In the genomic region with DNA sequence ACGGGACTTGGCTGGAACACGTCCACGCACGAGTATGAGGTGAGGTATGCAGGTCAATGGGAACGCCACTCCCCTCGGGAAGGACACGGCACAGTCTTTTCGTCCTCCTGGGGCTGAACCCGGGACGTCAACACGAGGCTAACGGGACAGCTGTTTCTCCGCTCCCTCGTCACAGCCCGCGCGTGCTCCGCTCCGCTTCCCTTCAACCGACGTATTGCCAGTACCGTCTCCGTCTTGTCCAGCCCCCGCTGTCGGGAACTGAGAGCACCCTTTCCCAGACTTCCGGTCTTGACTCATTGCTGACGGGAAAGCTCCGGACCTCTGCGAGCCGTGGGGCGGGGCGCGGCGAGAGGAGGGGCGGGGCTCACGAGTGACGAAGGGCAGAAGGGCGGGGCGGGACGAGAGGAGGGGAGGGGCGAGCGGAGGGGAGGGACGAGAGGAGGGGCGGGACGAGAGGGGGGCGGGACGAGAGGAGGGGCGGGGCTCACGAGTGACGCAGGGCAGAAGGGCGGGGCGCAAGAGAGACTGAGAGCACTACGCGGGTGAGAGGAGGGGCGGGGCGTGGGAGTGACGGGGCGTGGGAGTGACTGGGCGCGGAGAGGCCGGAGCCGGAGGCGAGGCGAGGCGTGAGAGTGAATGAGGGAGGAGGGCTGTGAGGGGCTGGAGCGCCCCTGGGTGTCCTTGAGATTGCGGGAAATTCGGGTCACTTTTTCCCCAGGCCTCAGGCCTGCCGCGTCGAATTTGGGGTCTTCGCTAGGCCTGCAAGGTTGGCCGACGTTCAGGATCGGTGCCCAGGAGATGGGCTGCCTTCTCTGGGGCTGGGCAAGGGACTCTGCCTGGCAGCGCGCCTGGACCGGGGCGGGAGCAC, we compare ENCODE assay signal across 8 cellular contexts. TPM values are rescaled to one million over a fixed set of nuclear protein-coding genes. Genes with fewer than 3 reads are reported as not detected.
DNase-seq lines count a peak whose midpoint lies in the region; ATAC-seq and TF ChIP-seq lines count a peak whose summit lies in the region.

No MANE protein-coding gene starts in this region.

- H4K20me1 ChIP-seq in Loucy (ENCODE audit: insufficient read depth, low read length, poor library complexity, severe bottlenecking) = no peaks in the 10 kb centered on the region

- H3K4me3 ChIP-seq in H7 (ENCODE audit: insufficient read depth, low read depth, low read length) = peak overlapping the region; percentile 96
- H3K4me3 ChIP-seq in Loucy (ENCODE audit: low read length, poor library complexity, severe bottlenecking) = peak overlapping the region; percentile 79

- CTCF ChIA-PET in RWPE1 (lab: Yijun Ruan, JAX) = interaction anchor here (1.2 kb wide), 1 partner anchor 393 kb away, joined by 3 read pairs; no protein-coding TSS in a partner anchor

- no peaks in the 10 kb centered on the region for H3K36me3 ChIP-seq in H7 (replicated peaks; ENCODE audit: control insufficient read depth, insufficient read depth, low read length)
- no peaks in the 10 kb centered on the region for H3K36me3 ChIP-seq in Loucy (ENCODE audit: insufficient read depth, low read length)

- no peaks in the 10 kb centered on the region for H3K9me2 ChIP-seq in Loucy (replicated peaks; ENCODE audit: low read depth, low read length)

- peak overlapping the region; percentile 86 for H3K4me3 Mint-ChIP-seq in activated T-helper 2 cell treated with anti-CD3 and anti-CD28 coated beads, Interferon-gamma antibody, Interleukin-2, Interleukin-4, amounts not matched to agents 10 μg/mL and 5 μg/mL and 100 μg/mL, durations not matched to agents 14 hours and 24 hours and 36 hours (ENCODE audit: low read depth)
- H3K4me3 Mint-ChIP-seq in natural killer cell treated with Interleukin-12 subunit alpha and Interleukin-12 subunit beta and Interleukin-15 and Interleukin-18, amount 100 ng/mL, for 72 hours = peak overlapping the region; percentile 88

- ATAC-seq in natural killer cell treated with Interleukin-12 subunit alpha and Interleukin-12 subunit beta and Interleukin-15 and Interleukin-18, amount 100 ng/mL, for 72 hours = peak; percentile 97 to 98

- H3K9ac ChIP-seq in Loucy (ENCODE audit: low read depth, low read length, poor library complexity, severe bottlenecking) = peak overlapping the region; percentile 69

- POLR2A ChIA-PET in RWPE1 (lab: Yijun Ruan, JAX; ENCODE audit: low non-redundant PET) = interaction anchor here (0.6 kb wide), 1 partner anchor 10 kb away, joined by 3 read pairs; no protein-coding TSS in a partner anchor

- H2AFZ ChIP-seq in Loucy (ENCODE audit: low read length) = peak overlapping the region; percentile 88

- H3K4me2 ChIP-seq in Loucy (ENCODE audit: low read depth, low read length, poor library complexity, severe bottlenecking) = peak overlapping the region; percentile 100

- DNase-seq in ELR (ENCODE audit: low read depth) (peak; percentile 98), H7 (peak; percentile 96), RWPE1 (ENCODE audit: low spot score) (peak; percentile 92), fibroblast of peridontal ligament (ENCODE audit: extremely low read depth) (peak; percentile 97)
- peak; percentile 91 for DNase-seq in activated T-helper 2 cell treated with anti-CD3 and anti-CD28 coated beads, Interferon-gamma antibody, Interleukin-2, Interleukin-4, amounts not matched to agents 10 μg/mL and 5 μg/mL and 100 μg/mL, durations not matched to agents 14 hours and 24 hours and 36 hours (ENCODE audit: low spot score)
- peak; percentile 98 for DNase-seq in natural killer cell treated with Interleukin-12 subunit alpha and Interleukin-12 subunit beta and Interleukin-15 and Interleukin-18, amount 100 ng/mL, for 72 hours (ENCODE audit: low spot score)
- DNase-seq in stimulated activated naive CD4-positive, alpha-beta T cell (lab: John Stamatoyannopoulos, UW) = peak; percentile 90 to 96 (median 95)

- intact Hi-C loops in activated T-helper 2 cell treated with anti-CD3 and anti-CD28 coated beads, Interferon-gamma antibody, Interleukin-2, Interleukin-4, amounts not matched to agents 10 μg/mL and 5 μg/mL and 100 μg/mL, durations not matched to agents 14 hours and 24 hours and 36 hours (cut with micrococcal nuclease) = loop anchor here (1.0 kb wide), 1 partner anchor 9 kb away; no protein-coding TSS in a partner anchor

- H3K9me3 ChIP-seq in Loucy (ENCODE audit: insufficient read depth, low read depth, low read length) = no peaks in the 10 kb centered on the region

- TF ChIP-seq CTCF in Loucy (conservative IDR thresholded peaks at IDR 0.05; ENCODE audit: low read length) (no peak), RWPE1 (conservative IDR thresholded peaks at IDR 0.05; ENCODE audit: low read depth) (no peak)

- H3K9me3 Mint-ChIP-seq in activated T-helper 2 cell treated with anti-CD3 and anti-CD28 coated beads, Interferon-gamma antibody, Interleukin-2, Interleukin-4, amounts not matched to agents 10 μg/mL and 5 μg/mL and 100 μg/mL, durations not matched to agents 14 hours and 24 hours and 36 hours = no peaks in the 10 kb centered on the region
- no peaks in the 10 kb centered on the region for H3K9me3 Mint-ChIP-seq in natural killer cell treated with Interleukin-12 subunit alpha and Interleukin-12 subunit beta and Interleukin-15 and Interleukin-18, amount 100 ng/mL, for 72 hours

- H3K4me1 ChIP-seq in Loucy (ENCODE audit: insufficient read depth, low read length, poor library complexity, severe bottlenecking) = peaks cover 8% of the 10 kb centered on the region

- no peaks in the 10 kb centered on the region for H3K27me3 Mint-ChIP-seq in activated T-helper 2 cell treated with anti-CD3 and anti-CD28 coated beads, Interferon-gamma antibody, Interleukin-2, Interleukin-4, amounts not matched to agents 10 μg/mL and 5 μg/mL and 100 μg/mL, durations not matched to agents 14 hours and 24 hours and 36 hours (ENCODE audit: low read depth)
- no peaks in the 10 kb centered on the region for H3K27me3 Mint-ChIP-seq in natural killer cell treated with Interleukin-12 subunit alpha and Interleukin-12 subunit beta and Interleukin-15 and Interleukin-18, amount 100 ng/mL, for 72 hours

- no peaks in the 10 kb centered on the region for H3F3A ChIP-seq in Loucy (ENCODE audit: low read depth)

- peak overlapping the region; percentile 92 for H3K27ac ChIP-seq in RWPE1

- H3K4me1 Mint-ChIP-seq in activated T-helper 2 cell treated with anti-CD3 and anti-CD28 coated beads, Interferon-gamma antibody, Interleukin-2, Interleukin-4, amounts not matched to agents 10 μg/mL and 5 μg/mL and 100 μg/mL, durations not matched to agents 14 hours and 24 hours and 36 hours (ENCODE audit: low read depth) = peaks cover 40% of the 10 kb centered on the region
- peaks cover 26 to 36% of the 10 kb centered on the region in 2 donors for H3K4me1 Mint-ChIP-seq in natural killer cell treated with Interleukin-12 subunit alpha and Interleukin-12 subunit beta and Interleukin-15 and Interleukin-18, amount 100 ng/mL, for 72 hours (ENCODE audit: low read depth in 2 of 2)

- H3K27me3 ChIP-seq in H7 (ENCODE audit: control insufficient read depth, insufficient read depth, low read length) (peaks cover 8% of the 10 kb centered on the region; the same call in 1 of the 2 replicates), Loucy (ENCODE audit: insufficient read depth, low read length, poor library complexity, severe bottlenecking) (no peaks in the 10 kb centered on the region)

- peak overlapping the region; percentile 92 for H3K27ac Mint-ChIP-seq in activated T-helper 2 cell treated with anti-CD3 and anti-CD28 coated beads, Interferon-gamma antibody, Interleukin-2, Interleukin-4, amounts not matched to agents 10 μg/mL and 5 μg/mL and 100 μg/mL, durations not matched to agents 14 hours and 24 hours and 36 hours
- peak overlapping the region; percentile 80 to 93 for H3K27ac Mint-ChIP-seq in natural killer cell treated with Interleukin-12 subunit alpha and Interleukin-12 subunit beta and Interleukin-15 and Interleukin-18, amount 100 ng/mL, for 72 hours

- H3K79me2 ChIP-seq in Loucy (ENCODE audit: insufficient read depth, low read length) = no peaks in the 10 kb centered on the region

- H3K36me3 Mint-ChIP-seq in activated T-helper 2 cell treated with anti-CD3 and anti-CD28 coated beads, Interferon-gamma antibody, Interleukin-2, Interleukin-4, amounts not matched to agents 10 μg/mL and 5 μg/mL and 100 μg/mL, durations not matched to agents 14 hours and 24 hours and 36 hours (ENCODE audit: low read depth) = peaks cover 5% of the 10 kb centered on the region
- H3K36me3 Mint-ChIP-seq in natural killer cell treated with Interleukin-12 subunit alpha and Interleukin-12 subunit beta and Interleukin-15 and Interleukin-18, amount 100 ng/mL, for 72 hours = no peaks in the 10 kb centered on the region

RNA-seq across cellular contexts. Expression of gene CFAP126, which starts 22.2 kb away (rescaled TPM):
- total RNA-seq in H7 (2014; rRNA removed; shearing (Covaris generic)) = not detected in 2 replicates
- not detected in 2 replicates for total RNA-seq in activated T-helper 2 cell treated with anti-CD3 and anti-CD28 coated beads, Interferon-gamma antibody, Interleukin-2, Interleukin-4, amounts not matched to agents 10 μg/mL and 5 μg/mL and 100 μg/mL, durations not matched to agents 14 hours and 24 hours and 36 hours
- total RNA-seq in natural killer cell treated with Interleukin-12 subunit alpha and Interleukin-12 subunit beta and Interleukin-15 and Interleukin-18, amount 100 ng/mL, for 72 hours = not detected

Comparison
In these comparisons a context has a peak if more than half of its experiments do, and no peak if none do; other contexts are left out.
1. Peak in every context shown above with its lines: DNase-seq, ATAC-seq, H3K4me3 ChIP-seq and H3K27ac ChIP-seq.